ENCODE assay signal across 35 cellular contexts in genomic region chr13:88417801-88418200, GRCh38.
"Had no signal": no experiment of that assay in that cellular context is flagged by ENCODE, and none has a peak within 500 bp of the region (broad histone marks: within the 10 kb centered on the region; RNA-seq: fewer than 3 reads in every experiment).

No MANE protein-coding gene starts in this region.

- H3K4me3 ChIP-seq: MG63 had no signal

- H3K9me3 ChIP-seq: MG63 had no signal

- H3K36me3 ChIP-seq: MG63 had no signal

- H3K27me3 ChIP-seq: MG63 had no signal

- DNase-seq: MG63, MM.1S, MV-4-11, NCI-H1048, NCI-H1092, NCI-H1092 treated with DMSO at 0.1 percent for 48 hours, NCI-H1105, NCI-H1105 treated with DMSO at 0.1 percent for 48 hours, NCI-H1417, NCI-H1417 treated with DMSO at 0.1 percent for 48 hours, NCI-H1436, NCI-H1436 treated with DMSO at 0.1 percent for 48 hours, NCI-H146, NCI-H1694, NCI-H1694 treated with DMSO at 0.1 percent for 48 hours, NCI-H187, NCI-H187 treated with DMSO at 0.1 percent for 48 hours, NCI-H1930, NCI-H2029, NCI-H2029 treated with DMSO at 0.1 percent for 48 hours, NCI-H2081, NCI-H2081 treated with DMSO at 0.1 percent for 48 hours, NCI-H2107, NCI-H2171, NCI-H2171 treated with DMSO at 0.1 percent for 48 hours, NCI-H2227 treated with DMSO at 0.1 percent for 48 hours, NCI-H226, NCI-H345, NCI-H446, NCI-H446 treated with DMSO at 0.1 percent for 48 hours, NCI-H510A, NCI-H510A treated with DMSO at 0.1 percent for 48 hours, NCI-H524, NCI-H524 treated with DMSO at 0.1 percent for 48 hours, NCI-H526 had no signal
